Comparison of ENCODE assay signal across 15 cellular contexts in the genomic region with DNA sequence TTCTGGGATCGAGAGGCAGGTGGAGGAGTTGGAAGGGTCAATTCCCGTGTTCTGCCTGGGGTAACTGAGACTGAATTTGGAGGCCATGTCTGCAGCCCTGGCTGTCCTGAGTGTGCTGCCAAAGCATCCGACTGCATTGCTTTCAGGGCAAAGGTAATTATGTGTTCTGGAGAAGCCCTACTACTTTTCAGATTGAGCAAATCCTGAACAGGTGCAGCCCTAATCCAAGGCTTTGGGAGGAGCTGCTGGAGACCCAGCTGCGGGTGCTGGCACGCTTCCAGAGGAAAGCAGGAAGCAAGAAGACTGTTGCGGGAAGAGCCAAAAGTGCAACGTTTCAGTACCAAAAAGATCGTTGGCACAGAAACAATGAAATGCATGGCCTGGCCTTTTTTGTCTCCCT.
DNase-seq lines count a peak whose midpoint lies in the region; ATAC-seq, FAIRE-seq and TF ChIP-seq lines count a peak whose summit lies in the region.
"Had no signal": no experiment of that assay in that cellular context is flagged by ENCODE, and none has a peak within 500 bp of the region (broad histone marks: within the 10 kb centered on the region; RNA-seq: fewer than 3 reads in every experiment).

No MANE protein-coding gene starts in this region.

- no peaks in the 10 kb centered on the region for H3K9me3 ChIP-seq in mammary epithelial cell (replicated peaks; ENCODE audit: insufficient read depth, low read length)
- H3K9me3 ChIP-seq in K562 (replicated peaks; ENCODE audit: control insufficient read depth, insufficient read depth, low read depth, low read length), result no peaks in the 10 kb centered on the region
- H3K9me3 ChIP-seq in skeletal muscle tissue (ENCODE audit: control insufficient read depth in 3 of 3, low read length in 3 of 3), result no peaks in the 10 kb centered on the region
- no peaks in the 10 kb centered on the region for H3K9me3 ChIP-seq in CD8-positive, alpha-beta memory T cell (ENCODE audit: low read length)
- H3K9me3 ChIP-seq: thoracic aorta had no signal

- TF ChIP-seq CTCF in MCF 10A (IDR thresholded peaks at IDR 0.05; ENCODE audit: unreplicated experiment) (no peak), mammary epithelial cell (conservative IDR thresholded peaks at IDR 0.05 in 1 of 2, IDR thresholded peaks at IDR 0.05 in 1 of 2; ENCODE audit: extremely low read depth in 1 of 2, insufficient read depth in 1 of 2, low read depth in 1 of 2, low read length in 2 of 2) (no peak), K562 (IDR thresholded peaks at IDR 0.05 in 2 of 3, conservative IDR thresholded peaks at IDR 0.05 in 1 of 3; ENCODE audit: insufficient read depth in 2 of 3, low read depth in 1 of 3, low read length in 3 of 3) (no peak)

- POLR2A ChIA-PET in MCF 10A (lab: Yijun Ruan, JAX) (interaction anchor here (0.5 to 0.9 kb wide), 3 partner anchors 17 to 43 kb away, joined by 3 read pairs; no protein-coding TSS in a partner anchor), K562 (lab: Yijun Ruan, JAX) (no interaction called here)
- POLR2A ChIA-PET in CD8-positive, alpha-beta memory T cell (lab: Charles Lee), result no interaction called here

- dilution Hi-C loops in mammary epithelial cell (cut with HindIII; ENCODE audit: low sequenced_read_pairs), result no loop called here

- in situ Hi-C loops in mammary epithelial cell (cut with MboI; ENCODE audit: low sequenced_read_pairs in 2 of 2) (no loop called here), K562 (cut with MboI) (no loop called here), ACHN (cut with HindIII; ENCODE audit: low pct_ligation_motif_present, low pct_unique_long_range_greater_than_20kb, low sequenced_read_pairs) (no loop called here)

- H3K9me3 Mint-ChIP-seq in MCF 10A (ENCODE audit: unreplicated experiment), result no peaks in the 10 kb centered on the region
- no peaks in the 10 kb centered on the region for H3K9me3 Mint-ChIP-seq in CD8-positive, alpha-beta memory T cell

- H3K9me1 ChIP-seq in K562 (ENCODE audit: control insufficient read depth, insufficient read depth, low read length), result no peaks in the 10 kb centered on the region

- H3K27me3 ChIP-seq in mammary epithelial cell (ENCODE audit: insufficient read depth, low read length) (no peaks in the 10 kb centered on the region), K562 (ENCODE audit: control insufficient read depth in 2 of 2, insufficient read depth in 2 of 2, low read length in 2 of 2) (no peaks in the 10 kb centered on the region; a peak in 3 of 5 replicates), skeletal muscle tissue (ENCODE audit: control insufficient read depth in 3 of 3, insufficient read depth in 3 of 3, low read length in 3 of 3) (no peaks in the 10 kb centered on the region)
- peaks cover 4% of the 10 kb centered on the region for H3K27me3 ChIP-seq in CD8-positive, alpha-beta memory T cell (ENCODE audit: insufficient read depth, low read length, poor library complexity, severe bottlenecking)

- BruUV-seq in MCF 10A (replicated peaks; lab: Mats Ljungman, UMichigan), result no TSS peak
- no TSS peak for BruUV-seq in mammary epithelial cell (replicated peaks; lab: Mats Ljungman, UMichigan)
- no TSS peak for BruUV-seq in K562 (replicated peaks; lab: Mats Ljungman, UMichigan)

- WGBS in mammary epithelial cell (ENCODE audit: low coverage, missing lambda C conversion rate), result 26% methylated on average over 8 of the region's 8 CpGs
- WGBS in K562 (ENCODE audit: insufficient coverage, low coverage, missing lambda C conversion rate), result 3% methylated on average over 8 of the region's 8 CpGs

- H3K27me3 Mint-ChIP-seq in MCF 10A (ENCODE audit: insufficient read depth, unreplicated experiment), result peaks cover 21% of the 10 kb centered on the region
- H3K27me3 Mint-ChIP-seq in CD8-positive, alpha-beta memory T cell, result peaks cover 4 to 16% of the 10 kb centered on the region in 2 donors

- ATAC-seq in K562 (no peak), HG03025 (IDR thresholded peaks at IDR 0.05; ENCODE audit: low FRiP score, unreplicated experiment) (no peak)
- ATAC-seq: activated CD8-positive, alpha-beta memory T cell treated with anti-CD3 and anti-CD28 coated beads, Interleukin-2, amount 10 ng/mL, durations not matched to agents 7 days and 5 days had no signal

- no peak for TF ChIP-seq RAD21 in K562 (CRISPR knock-in tag; conservative IDR thresholded peaks at IDR 0.05 in 1 of 2, IDR thresholded peaks at IDR 0.05 in 1 of 2)

- H3K4me1 Mint-ChIP-seq in MCF 10A (ENCODE audit: insufficient read depth, unreplicated experiment), result no peaks in the 10 kb centered on the region
- no peaks in the 10 kb centered on the region for H3K4me1 Mint-ChIP-seq in CD8-positive, alpha-beta memory T cell
- H3K4me1 Mint-ChIP-seq: activated CD8-positive, alpha-beta memory T cell treated with anti-CD3 and anti-CD28 coated beads, Interleukin-2, amount 10 ng/mL, durations not matched to agents 7 days and 5 days had no signal

- H2AFZ ChIP-seq in mammary epithelial cell (ENCODE audit: low read depth, low read length) (no peak overlapping the region), K562 (ENCODE audit: low read depth, low read length) (no peak overlapping the region)

- H3K79me2 ChIP-seq in mammary epithelial cell (ENCODE audit: insufficient read depth, low read length) (no peaks in the 10 kb centered on the region), K562 (ENCODE audit: control insufficient read depth, insufficient read depth, low read length) (no peaks in the 10 kb centered on the region)

- H3K27ac ChIP-seq in mammary epithelial cell (ENCODE audit: insufficient read depth, low read depth, low read length) (no peak overlapping the region), K562 (ENCODE audit: extremely low read depth, low read depth, low read length) (no peak overlapping the region), skeletal muscle tissue (ENCODE audit: low read depth, low read length) (no peak overlapping the region)
- no peak overlapping the region for H3K27ac ChIP-seq in CD8-positive, alpha-beta memory T cell (ENCODE audit: low read depth, low read length)
- H3K27ac ChIP-seq: thoracic aorta had no signal

- DNase-seq in MCF 10A (ENCODE audit: unreplicated experiment) (peak; percentile 13), mammary epithelial cell (no peak), NCI-H1105 (lab: John Stamatoyannopoulos, UW) (peak; percentile 64), K562 (ENCODE audit: extremely low read depth in 1 of 4, low spot score in 3 of 4) (no peak), ACHN (no peak)
- no peak for DNase-seq in CD8-positive, alpha-beta memory T cell
- DNase-seq: activated CD8-positive, alpha-beta memory T cell treated with anti-CD3 and anti-CD28 coated beads, Interleukin-2, amount 10 ng/mL, durations not matched to agents 7 days and 5 days; activated naive CD4-positive, alpha-beta T cell; foreskin fibroblast; mesendoderm; NK-92 treated with Interleukin-12 subunit alpha and Interleukin-12 subunit beta, amount 100 ng/mL, for 24 hours had no signal

- H3K36me3 Mint-ChIP-seq in MCF 10A (ENCODE audit: insufficient read depth, unreplicated experiment), result no peaks in the 10 kb centered on the region
- H3K36me3 Mint-ChIP-seq in CD8-positive, alpha-beta memory T cell, result no peaks in the 10 kb centered on the region
- H3K36me3 Mint-ChIP-seq: activated CD8-positive, alpha-beta memory T cell treated with anti-CD3 and anti-CD28 coated beads, Interleukin-2, amount 10 ng/mL, durations not matched to agents 7 days and 5 days had no signal

- intact Hi-C loops in MCF 10A (cut with micrococcal nuclease), result no loop called here
- intact Hi-C loops in mammary epithelial cell (cut with micrococcal nuclease), result no loop called here
- intact Hi-C loops in K562 (cut with micrococcal nuclease), result no loop called here

- H3K4me3 ChIP-seq in mammary epithelial cell (replicated peaks in 1 of 3; ENCODE audit: insufficient read depth in 1 of 3, low read depth in 2 of 3, low read length in 3 of 3) (no peak overlapping the region), K562 (no peak overlapping the region), skeletal muscle tissue (ENCODE audit: low read length in 3 of 3) (peak overlapping the region in 2 of 3 donors; percentile 15)
- no peak overlapping the region for H3K4me3 ChIP-seq in CD8-positive, alpha-beta memory T cell (ENCODE audit: low read length)
- H3K4me3 ChIP-seq: thoracic aorta had no signal

- H3K4me2 ChIP-seq in mammary epithelial cell (ENCODE audit: insufficient read depth, low read depth, low read length) (no peak overlapping the region), K562 (ENCODE audit: insufficient read depth, low read length) (no peak overlapping the region)

- CTCF ChIA-PET in MCF 10A (lab: Yijun Ruan, JAX), result interaction anchor here (0.7 kb wide), 1 partner anchor 69 kb away, joined by 3 read pairs; no protein-coding TSS in a partner anchor
- CTCF ChIA-PET in mammary epithelial cell (lab: Charles Lee; ENCODE audit: low non-redundant PET), result no interaction called here
- CTCF ChIA-PET in K562 (lab: Yijun Ruan, JAX; ENCODE audit: low intra/inter-chr PET ratio), result no interaction called here
- CTCF ChIA-PET in CD8-positive, alpha-beta memory T cell (lab: Charles Lee), result no interaction called here

- TF ChIP-seq POLR2A in K562 (conservative IDR thresholded peaks at IDR 0.05), result no peak

- H3K4me1 ChIP-seq in mammary epithelial cell (ENCODE audit: insufficient read depth, low read length) (no peaks in the 10 kb centered on the region), K562 (replicated peaks in 1 of 2; ENCODE audit: control insufficient read depth in 2 of 2, insufficient read depth in 2 of 2, low read length in 2 of 2) (peaks cover 0 to 3% of the 10 kb centered on the region in 2 experiments; a peak in 1 of 5 replicates), skeletal muscle tissue (ENCODE audit: control insufficient read depth in 3 of 3, insufficient read depth in 3 of 3, low read length in 3 of 3) (peaks cover 20 to 30% (median 25%) of the 10 kb centered on the region in 3 donors)
- no peaks in the 10 kb centered on the region for H3K4me1 ChIP-seq in CD8-positive, alpha-beta memory T cell (ENCODE audit: insufficient read depth, low read length)

- H3K9ac ChIP-seq in mammary epithelial cell (ENCODE audit: insufficient read depth, low read length) (no peak overlapping the region), K562 (ENCODE audit: insufficient read depth in 1 of 2, low read depth in 2 of 2, low read length in 2 of 2) (no peak overlapping the region), skeletal muscle tissue (ENCODE audit: low read depth in 1 of 3, low read length in 3 of 3) (no peak overlapping the region)

- H4K20me1 ChIP-seq in mammary epithelial cell (ENCODE audit: insufficient read depth, low read length) (no peaks in the 10 kb centered on the region), K562 (replicated peaks; ENCODE audit: control insufficient read depth, insufficient read depth, low read length) (no peaks in the 10 kb centered on the region)

- no peak for TF ChIP-seq EP300 in K562 (IDR thresholded peaks at IDR 0.05; ENCODE audit: low read length)

- no peak overlapping the region for H3K4me3 Mint-ChIP-seq in MCF 10A (ENCODE audit: unreplicated experiment)
- no peak overlapping the region for H3K4me3 Mint-ChIP-seq in CD8-positive, alpha-beta memory T cell
- H3K4me3 Mint-ChIP-seq: activated CD8-positive, alpha-beta memory T cell treated with anti-CD3 and anti-CD28 coated beads, Interleukin-2, amount 10 ng/mL, durations not matched to agents 7 days and 5 days had no signal

- FAIRE-seq in K562 (lab: Jason Lieb, UNC), result no peak
- FAIRE-seq: GM19239 had no signal

- H3K36me3 ChIP-seq in mammary epithelial cell (ENCODE audit: insufficient read depth, low read length) (no peaks in the 10 kb centered on the region), K562 (ENCODE audit: control insufficient read depth, insufficient read depth, low read length) (no peaks in the 10 kb centered on the region), skeletal muscle tissue (ENCODE audit: control insufficient read depth in 3 of 3, insufficient read depth in 3 of 3, low read length in 3 of 3) (no peaks in the 10 kb centered on the region)
- no peaks in the 10 kb centered on the region for H3K36me3 ChIP-seq in CD8-positive, alpha-beta memory T cell (ENCODE audit: insufficient read depth, low read length)
- H3K36me3 ChIP-seq: thoracic aorta had no signal

- no peak overlapping the region for H3K27ac Mint-ChIP-seq in MCF 10A (ENCODE audit: low read depth, unreplicated experiment)
- H3K27ac Mint-ChIP-seq in CD8-positive, alpha-beta memory T cell, result no peak overlapping the region
- H3K27ac Mint-ChIP-seq: activated CD8-positive, alpha-beta memory T cell treated with anti-CD3 and anti-CD28 coated beads, Interleukin-2, amount 10 ng/mL, durations not matched to agents 7 days and 5 days had no signal

Comparison
In these comparisons a context has a peak if more than half of its experiments do, and no peak if none do; other contexts are left out.
1. DNase-seq: peak in MCF 10A (single experiment) and NCI-H1105 (single experiment); none in mammary epithelial cell (single experiment), K562 (0 of 4), CD8-positive, alpha-beta memory T cell (0 of 5) and ACHN (single experiment).
2. H3K4me3 ChIP-seq: peak in skeletal muscle tissue (2 of 3); none in mammary epithelial cell (0 of 3), K562 (single experiment) and CD8-positive, alpha-beta memory T cell (single experiment).